Comparison of ENCODE assay signal across 26 cellular contexts in genomic region chr2:102385522-102385921, GRCh38.
"Had no signal": no experiment of that assay in that cellular context is flagged by ENCODE, and none has a peak within 500 bp of the region (broad histone marks: within the 10 kb centered on the region; RNA-seq: fewer than 3 reads in every experiment).

No MANE protein-coding gene starts in this region.

- H3K4me3 Mint-ChIP-seq: activated CD4-positive, alpha-beta T cell treated with anti-CD3 and anti-CD28 coated beads, Interleukin-2, amount 10 ng/mL, durations not matched to agents 7 days and 5 days; activated CD8-positive, alpha-beta memory T cell treated with anti-CD3 and anti-CD28 coated beads, Interleukin-2, amount 10 ng/mL, durations not matched to agents 7 days and 5 days; activated CD8-positive, alpha-beta T cell treated with anti-CD3 and anti-CD28 coated beads for 36 hours; endodermal cell; naive B cell; neural progenitor cell had no signal

- H3K4me2 ChIP-seq: neural progenitor cell had no signal

- H3K27ac Mint-ChIP-seq: activated CD4-positive, alpha-beta T cell treated with anti-CD3 and anti-CD28 coated beads, Interleukin-2, amount 10 ng/mL, durations not matched to agents 7 days and 5 days; activated CD8-positive, alpha-beta memory T cell treated with anti-CD3 and anti-CD28 coated beads, Interleukin-2, amount 10 ng/mL, durations not matched to agents 7 days and 5 days; activated CD8-positive, alpha-beta T cell treated with anti-CD3 and anti-CD28 coated beads for 36 hours; endodermal cell; naive B cell; neural progenitor cell had no signal

- DNase-seq: activated CD4-positive, alpha-beta T cell treated with anti-CD3 and anti-CD28 coated beads, Interleukin-2, amount 10 ng/mL, durations not matched to agents 7 days and 5 days; activated CD4-positive, CD25-positive, alpha-beta regulatory T cell treated with anti-CD3 and anti-CD28 coated beads, Interleukin-2, amount 50 U/mL, for 72 hours; activated CD8-positive, alpha-beta memory T cell treated with anti-CD3 and anti-CD28 coated beads, Interleukin-2, amount 10 ng/mL, durations not matched to agents 7 days and 5 days; activated CD8-positive, alpha-beta T cell treated with anti-CD3 and anti-CD28 coated beads for 36 hours; activated effector memory CD4-positive, alpha-beta T cell treated with anti-CD3 and anti-CD28 coated beads, Interleukin-2, amount 50 U/mL, for 16 hours; activated naive CD4-positive, alpha-beta T cell treated with anti-CD3 and anti-CD28 coated beads, Interleukin-2, amount 50 U/mL, for 16 hours; activated T-cell treated with anti-CD3 and anti-CD28 coated beads for 4 hours; cortex of kidney; endodermal cell; heart left ventricle; left cardiac atrium; mesendoderm; mucosa of descending colon; naive B cell; retina; spleen; stimulated activated CD4-positive, alpha-beta T cell treated with anti-CD3 and anti-CD28 coated beads, Interleukin-4, amount 100 ng/mL, for 1 hour; stimulated activated naive CD8-positive, alpha-beta T cell treated with anti-CD3 and anti-CD28 coated beads, Interleukin-15, Interleukin-2, amounts not matched to agents 100 U/mL and 50 U/mL, for 24 hours; substantia nigra; tibial artery; WERI-Rb-1 had no signal

- H3K4me1 ChIP-seq: ascending aorta, heart left ventricle, neural progenitor cell, spleen, tibial artery had no signal

- H2AFZ ChIP-seq: neural progenitor cell had no signal

- H3K36me3 ChIP-seq: ascending aorta, neural progenitor cell, tibial artery, WERI-Rb-1 had no signal

- H3K27me3 ChIP-seq: ascending aorta, heart left ventricle, neural progenitor cell, spleen, tibial artery had no signal

- H3K27ac ChIP-seq: ascending aorta, heart left ventricle, neural progenitor cell, spleen, tibial artery, WERI-Rb-1 had no signal

- H3K9ac ChIP-seq: neural progenitor cell had no signal

- H3K4me3 ChIP-seq: ascending aorta, heart left ventricle, mucosa of descending colon, neural progenitor cell, spleen, tibial artery had no signal

- H3K4me1 Mint-ChIP-seq: endodermal cell, naive B cell, neural progenitor cell had no signal

- FAIRE-seq: islet of Langerhans, TTC549 had no signal

- H3K27me3 Mint-ChIP-seq: activated CD4-positive, alpha-beta T cell treated with anti-CD3 and anti-CD28 coated beads, Interleukin-2, amount 10 ng/mL, durations not matched to agents 7 days and 5 days; activated CD8-positive, alpha-beta memory T cell treated with anti-CD3 and anti-CD28 coated beads, Interleukin-2, amount 10 ng/mL, durations not matched to agents 7 days and 5 days; activated CD8-positive, alpha-beta T cell treated with anti-CD3 and anti-CD28 coated beads for 36 hours; naive B cell had no signal

- H3K36me3 Mint-ChIP-seq: neural progenitor cell had no signal

- ATAC-seq: activated CD8-positive, alpha-beta memory T cell treated with anti-CD3 and anti-CD28 coated beads, Interleukin-2, amount 10 ng/mL, durations not matched to agents 7 days and 5 days; activated CD8-positive, alpha-beta T cell treated with anti-CD3 and anti-CD28 coated beads for 36 hours; heart left ventricle; left cardiac atrium; mucosa of descending colon; SK-N-SH treated with all-trans-retinoic acid at 6 μM for 48 hours; stimulated activated naive CD8-positive, alpha-beta T cell treated with anti-CD3 and anti-CD28 coated beads, Interleukin-15, Interleukin-2, amounts not matched to agents 100 U/mL and 50 U/mL, for 24 hours had no signal

- H3K9me3 ChIP-seq: mucosa of descending colon had no signal
